ENCODE assay signal across 13 cellular contexts in genomic region chr6:54718541-54719023, GRCh38.
DNase-seq lines count a peak whose midpoint lies in the region; ATAC-seq and TF ChIP-seq lines count a peak whose summit lies in the region.
"Had no signal": no experiment of that assay in that cellular context is flagged by ENCODE, and none has a peak within 500 bp of the region (broad histone marks: within the 10 kb centered on the region; RNA-seq: fewer than 3 reads in every experiment).

No MANE protein-coding gene starts in this region.

- peaks cover 7% of the 10 kb centered on the region for H3K4me1 ChIP-seq in hepatocyte (ENCODE audit: insufficient read depth)
- no peaks in the 10 kb centered on the region for H3K4me1 ChIP-seq in right atrium auricular region
- H3K4me1 ChIP-seq: esophagus muscularis mucosa, parathyroid adenoma had no signal

- H3K27ac ChIP-seq in hepatocyte (peak overlapping the region; percentile 8), right atrium auricular region (no peak overlapping the region)
- H3K27ac ChIP-seq: esophagus muscularis mucosa, parathyroid adenoma had no signal

- DNase-seq in COLO829 (ENCODE audit: low spot score) (peak; percentile 66), NCI-H1105 treated with DMSO at 0.1 percent for 48 hours (lab: John Stamatoyannopoulos, UW) (peak; percentile 99), NCI-H748 (lab: John Stamatoyannopoulos, UW; ENCODE audit: unreplicated experiment) (peak; percentile 99), hepatocyte (ENCODE audit: low spot score) (no peak), SW480 (ENCODE audit: low spot score) (no peak), right atrium auricular region (ENCODE audit: low spot score) (no peak), NCI-H2196 (lab: John Stamatoyannopoulos, UW; ENCODE audit: unreplicated experiment) (no peak)
- DNase-seq: Right ventricle myocardium superior had no signal

- H3K4me2 ChIP-seq in hepatocyte, result peak overlapping the region; percentile 50

- H3K79me2 ChIP-seq in hepatocyte, result no peaks in the 10 kb centered on the region
- H3K79me2 ChIP-seq: parathyroid adenoma had no signal

- no peak overlapping the region for H2AFZ ChIP-seq in hepatocyte
- H2AFZ ChIP-seq: parathyroid adenoma had no signal

- H3K36me3 ChIP-seq in hepatocyte (replicated peaks; ENCODE audit: insufficient read depth, low read depth), result no peaks in the 10 kb centered on the region
- H3K36me3 ChIP-seq in right atrium auricular region, result no peaks in the 10 kb centered on the region
- H3K36me3 ChIP-seq: esophagus muscularis mucosa had no signal

- ATAC-seq in GM21381 (IDR thresholded peaks at IDR 0.05; ENCODE audit: unreplicated experiment), result no peak

- TF ChIP-seq CTCF in hepatocyte (IDR thresholded peaks at IDR 0.05; ENCODE audit: poor library complexity) (no peak), right atrium auricular region (IDR thresholded peaks at IDR 0.05) (no peak)

- H3K4me3 ChIP-seq in hepatocyte (no peak overlapping the region), right atrium auricular region (no peak overlapping the region)
- H3K4me3 ChIP-seq: esophagus muscularis mucosa, K562, lung had no signal

- H3K9me3 ChIP-seq in hepatocyte (ENCODE audit: low read depth) (no peaks in the 10 kb centered on the region), right atrium auricular region (no peaks in the 10 kb centered on the region)
- H3K9me3 ChIP-seq: esophagus muscularis mucosa had no signal

- 56% methylated on average over 6 of the region's 6 CpGs for WGBS in hepatocyte (ENCODE audit: low lambda C conversion rate, missing lambda C conversion rate)

- no peaks in the 10 kb centered on the region for H3K9me2 ChIP-seq in hepatocyte (replicated peaks; ENCODE audit: insufficient read depth)

- no peaks in the 10 kb centered on the region for H4K20me1 ChIP-seq in hepatocyte (ENCODE audit: insufficient read depth, poor library complexity, severe bottlenecking)

- H3K27me3 ChIP-seq in hepatocyte, result no peaks in the 10 kb centered on the region
- H3K27me3 ChIP-seq in right atrium auricular region, result no peaks in the 10 kb centered on the region
- H3K27me3 ChIP-seq: esophagus muscularis mucosa had no signal

Comparison
In these comparisons a context has a peak if more than half of its experiments do, and no peak if none do; other contexts are left out.
1. DNase-seq: peak in COLO829 (single experiment), NCI-H1105 treated with DMSO at 0.1 percent for 48 hours (single experiment) and NCI-H748 (single experiment); none in hepatocyte (single experiment), SW480 (single experiment), right atrium auricular region (single experiment) and NCI-H2196 (single experiment).